In the genomic region with DNA sequence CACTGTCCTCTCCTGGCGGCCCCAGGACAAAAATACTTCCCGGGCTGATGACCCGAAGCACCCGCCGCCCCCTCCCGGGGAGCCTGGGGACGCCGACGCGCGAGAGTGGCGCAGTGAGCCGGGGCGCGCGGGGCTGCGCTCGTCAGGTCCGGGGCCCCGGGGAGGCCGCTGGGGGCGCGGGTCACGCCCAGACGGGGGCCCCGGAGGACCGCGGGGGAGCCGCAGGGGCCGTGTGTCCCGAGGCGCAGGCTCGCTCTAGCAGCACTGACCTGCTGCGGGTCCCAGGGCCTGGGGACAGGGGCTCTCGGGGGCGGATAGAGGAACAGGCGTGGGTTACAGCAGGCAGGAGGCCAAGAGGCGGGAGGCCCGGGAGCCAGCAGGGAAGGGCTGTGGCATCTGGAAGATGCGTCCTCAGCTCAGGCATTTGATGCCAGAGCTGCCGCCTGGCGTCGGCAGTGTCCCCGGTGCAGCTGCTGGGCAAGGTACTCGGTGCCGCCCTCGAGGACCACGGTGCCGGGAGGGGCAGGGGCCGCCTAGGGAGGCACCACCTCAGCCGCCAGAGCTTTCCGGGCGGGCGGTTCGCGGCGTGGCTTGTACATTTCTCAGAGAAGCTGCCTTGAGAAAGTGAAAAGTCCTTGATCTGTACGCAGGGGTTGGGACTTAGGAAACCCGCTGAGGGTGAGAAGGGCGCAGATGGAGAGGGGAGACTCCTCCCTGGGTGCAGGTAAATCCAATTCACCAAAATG, we compare ENCODE assay signal across 8 cellular contexts. TPM values are rescaled to one million over a fixed set of nuclear protein-coding genes. Genes with fewer than 3 reads are reported as not detected.
DNase-seq lines count a peak whose midpoint lies in the region; FAIRE-seq and TF ChIP-seq lines count a peak whose summit lies in the region.

No MANE protein-coding gene starts in this region.

- no peaks in the 10 kb centered on the region for H3K36me3 ChIP-seq in neuron (ENCODE audit: insufficient read depth, low read length)

- no peak for TF ChIP-seq POLR2A in NB4 (IDR thresholded peaks at IDR 0.05; ENCODE audit: extremely low read depth, insufficient read length)

- no peaks in the 10 kb centered on the region for H3K9me3 ChIP-seq in neuron (ENCODE audit: low read length)

- DNase-seq in DMS79 treated with DMSO at 0.1 percent for 48 hours (lab: John Stamatoyannopoulos, UW) (peak; percentile 37), NB4 (ENCODE audit: low read depth) (peak; percentile 43), fibroblast of villous mesenchyme (ENCODE audit: low read depth) (no peak), RCC 7860 (ENCODE audit: low spot score) (no peak), COLO829 (ENCODE audit: low spot score) (no peak), foreskin melanocyte (no peak)
- peak; percentile 41 for DNase-seq in activated T-cell treated with anti-CD3 and anti-CD28 coated beads, Interleukin-2, amount 50 U/mL, for 1 hour

- TF ChIP-seq CTCF in NB4 (IDR thresholded peaks at IDR 0.05; ENCODE audit: low read depth, low read length) (no peak), fibroblast of villous mesenchyme (IDR thresholded peaks at IDR 0.05; ENCODE audit: insufficient read depth, low read depth, low read length) (peak; percentile 9)

- H3K4me3 ChIP-seq in NB4 (ENCODE audit: low read depth, low read length) (peak overlapping the region; percentile 25), fibroblast of villous mesenchyme (ENCODE audit: low read depth, low read length) (peak overlapping the region; percentile 54), neuron (ENCODE audit: low read length) (peak overlapping the region; percentile 38)

- H2AFZ ChIP-seq in neuron (ENCODE audit: low read depth, low read length), result peak overlapping the region; percentile 66

- peaks cover 26% of the 10 kb centered on the region for H3K4me1 ChIP-seq in neuron (ENCODE audit: insufficient read depth, low read length)

- H3K27me3 ChIP-seq in neuron (ENCODE audit: insufficient read depth, low read length), result peaks cover 29% of the 10 kb centered on the region

- FAIRE-seq in RCC 7860 (lab: Jason Lieb, UNC), result no peak

RNA-seq across cellular contexts. Expression of gene WNT5B, which starts 1.2 kb away (rescaled TPM):
- 78.2 and 98.2 TPM in 2 replicates for total RNA-seq in fibroblast of villous mesenchyme

RNA-seq across cellular contexts. Expression of gene FBXL14, which starts 35.9 kb away (rescaled TPM):
- 7.4 and 9.5 TPM in 2 replicates for total RNA-seq in fibroblast of villous mesenchyme

Comparison
In these comparisons a context has a peak if more than half of its experiments do, and no peak if none do; other contexts are left out.
1. DNase-seq: peak in DMS79 treated with DMSO at 0.1 percent for 48 hours (single experiment), NB4 (single experiment) and activated T-cell treated with anti-CD3 and anti-CD28 coated beads, Interleukin-2, amount 50 U/mL, for 1 hour (single experiment); none in fibroblast of villous mesenchyme (single experiment), RCC 7860 (single experiment), COLO829 (single experiment) and foreskin melanocyte (single experiment).
2. Peak in every context shown above with its lines, with median percentiles within 50 percentile points of each other: H3K4me3 ChIP-seq.